18 cellular contexts compared by ENCODE assay signal in genomic region chr6:42761287-42762067, GRCh38.
"Had no signal": no experiment of that assay in that cellular context is flagged by ENCODE, and none has a peak within 500 bp of the region (broad histone marks: within the 10 kb centered on the region; RNA-seq: fewer than 3 reads in every experiment).

No MANE protein-coding gene starts in this region.

- H3K9me3 ChIP-seq: esophagus muscularis mucosa, gastrocnemius medialis, neutrophil, stomach, thoracic aorta had no signal

- H3K27ac ChIP-seq: epithelial cell of prostate, esophagus muscularis mucosa, neutrophil, stomach, thoracic aorta had no signal

- H3K4me3 ChIP-seq: esophagus muscularis mucosa, gastrocnemius medialis, lung, stomach, thoracic aorta had no signal

- H3K4me1 ChIP-seq: esophagus muscularis mucosa, stomach had no signal

- H3K27ac Mint-ChIP-seq: dendritic cell treated with granulocyte-macrophage colony-stimulating factor and Interleukin-4, amounts not matched to agents 40 ng/mL and 50 ng/mL, for 4 days; nephron had no signal

- H3K27me3 ChIP-seq: esophagus muscularis mucosa, gastrocnemius medialis, neutrophil, stomach had no signal

- H3K4me3 Mint-ChIP-seq: dendritic cell treated with granulocyte-macrophage colony-stimulating factor and Interleukin-4, amounts not matched to agents 40 ng/mL and 50 ng/mL, for 4 days; effector memory CD8-positive, alpha-beta T cell; nephron had no signal

- H3K36me3 ChIP-seq: gastrocnemius medialis had no signal

- ATAC-seq: effector memory CD8-positive, alpha-beta T cell; left ventricle myocardium superior had no signal

- H3K9me3 Mint-ChIP-seq: dendritic cell treated with granulocyte-macrophage colony-stimulating factor and Interleukin-4, amounts not matched to agents 40 ng/mL and 50 ng/mL, for 4 days; effector memory CD8-positive, alpha-beta T cell; nephron had no signal

- DNase-seq: effector memory CD8-positive, alpha-beta T cell; left colon; left ventricle myocardium superior; mesenchymal stem cell; midbrain; posterior cingulate gyrus; stimulated activated CD4-positive, alpha-beta T cell treated with anti-CD3 and anti-CD28 coated beads, Interleukin-12 subunit alpha, Interleukin-12 subunit beta, amount 100 ng/mL, for 4 hours; stimulated activated naive CD4-positive, alpha-beta T cell; stomach; substantia nigra had no signal

- H3K27me3 Mint-ChIP-seq: dendritic cell treated with granulocyte-macrophage colony-stimulating factor and Interleukin-4, amounts not matched to agents 40 ng/mL and 50 ng/mL, for 4 days; effector memory CD8-positive, alpha-beta T cell had no signal
